ENCODE assay signal across 15 cellular contexts in genomic region chr1:206021796-206022365, GRCh38. TPM values are rescaled to one million over a fixed set of nuclear protein-coding genes. Genes with fewer than 3 reads are reported as not detected.
DNase-seq lines count a peak whose midpoint lies in the region; ATAC-seq and TF ChIP-seq lines count a peak whose summit lies in the region.
"Had no signal": no experiment of that assay in that cellular context is flagged by ENCODE, and none has a peak within 500 bp of the region (broad histone marks: within the 10 kb centered on the region; RNA-seq: fewer than 3 reads in every experiment).

No MANE protein-coding gene starts in this region.

- H3K36me3 ChIP-seq in fibroblast of lung (ENCODE audit: control insufficient read depth, insufficient read depth, low read length) (no peaks in the 10 kb centered on the region), skeletal muscle satellite cell (ENCODE audit: insufficient read depth, low read length) (no peaks in the 10 kb centered on the region), heart right ventricle (no peaks in the 10 kb centered on the region)
- H3K36me3 ChIP-seq: esophagus muscularis mucosa had no signal

- DNase-seq in HFFc6 (peak; percentile 32), SK-MEL-5 (ENCODE audit: low read depth, low spot score) (peak; percentile 35), fibroblast of lung (ENCODE audit: low read depth in 2 of 2) (peak in 1 of 2 donors; percentile 60), DMS53 treated with DMSO at 0.1 percent for 48 hours (lab: John Stamatoyannopoulos, UW; ENCODE audit: unreplicated experiment) (no peak), heart right ventricle (no peak)
- no peak for DNase-seq in effector memory CD8-positive, alpha-beta T cell
- DNase-seq: activated CD8-positive, alpha-beta T cell treated with anti-CD3 and anti-CD28 coated beads for 36 hours; activated effector memory CD4-positive, alpha-beta T cell treated with anti-CD3 and anti-CD28 coated beads, Interleukin-2, amount 50 U/mL, for 16 hours; caudate nucleus had no signal

- H3K4me1 ChIP-seq in fibroblast of lung (ENCODE audit: control insufficient read depth, extremely low read depth, insufficient read depth, low read length) (no peaks in the 10 kb centered on the region), skeletal muscle satellite cell (ENCODE audit: control insufficient read depth, insufficient read depth, low read length) (peaks cover 12% of the 10 kb centered on the region), heart right ventricle (peaks cover 0 to 6% (median 0%) of the 10 kb centered on the region in 9 donors)
- H3K4me1 ChIP-seq: esophagus muscularis mucosa had no signal

- H2AFZ ChIP-seq in fibroblast of lung (ENCODE audit: low read length), result no peak overlapping the region

- H3K4me3 ChIP-seq in fibroblast of lung (replicated peaks in 1 of 4; ENCODE audit: control extremely low read depth in 1 of 4, insufficient read depth in 1 of 4, low read depth in 3 of 4, low read length in 4 of 4), result no peak overlapping the region
- H3K4me3 ChIP-seq in skeletal muscle satellite cell (ENCODE audit: low read length), result no peak overlapping the region
- H3K4me3 ChIP-seq in heart right ventricle, result no peak overlapping the region
- H3K4me3 ChIP-seq: esophagus muscularis mucosa had no signal

- TF ChIP-seq CTCF in HFFc6 (IDR thresholded peaks at IDR 0.05) (no peak), fibroblast of lung (conservative IDR thresholded peaks at IDR 0.05 in 1 of 2, IDR thresholded peaks at IDR 0.05 in 1 of 2; ENCODE audit: low read depth in 1 of 2, low read length in 2 of 2) (no peak), heart right ventricle (IDR thresholded peaks at IDR 0.05) (no peak)

- intact Hi-C loops in heart right ventricle (cut with DNase I), result loop anchor here in 1 of 10 donors (10.0 kb wide), 1 partner anchor 83 kb away; no protein-coding TSS in a partner anchor

- H3K27ac ChIP-seq in fibroblast of lung (ENCODE audit: insufficient read depth, low read length) (no peak overlapping the region), heart right ventricle (no peak overlapping the region)
- H3K27ac ChIP-seq: esophagus muscularis mucosa had no signal

- no peaks in the 10 kb centered on the region for H3K9me3 Mint-ChIP-seq in HFFc6
- H3K9me3 Mint-ChIP-seq in effector memory CD8-positive, alpha-beta T cell, result no peaks in the 10 kb centered on the region
- H3K9me3 Mint-ChIP-seq: activated CD8-positive, alpha-beta T cell treated with anti-CD3 and anti-CD28 coated beads for 36 hours had no signal

- H3K27ac Mint-ChIP-seq in HFFc6, result no peak overlapping the region
- H3K27ac Mint-ChIP-seq in effector memory CD8-positive, alpha-beta T cell, result peak overlapping the region in 1 of 2 donors; percentile 27
- H3K27ac Mint-ChIP-seq: activated CD8-positive, alpha-beta T cell treated with anti-CD3 and anti-CD28 coated beads for 36 hours had no signal

- H3K79me2 ChIP-seq in fibroblast of lung (ENCODE audit: control insufficient read depth, insufficient read depth, low read length), result no peaks in the 10 kb centered on the region

- ATAC-seq in GM21381 (IDR thresholded peaks at IDR 0.05; ENCODE audit: unreplicated experiment) (no peak), heart right ventricle (no peak)
- no peak for ATAC-seq in effector memory CD8-positive, alpha-beta T cell (replicated peaks)
- ATAC-seq: activated CD8-positive, alpha-beta T cell treated with anti-CD3 and anti-CD28 coated beads for 36 hours; sciatic nerve had no signal

- peaks cover 12% of the 10 kb centered on the region for H3K4me1 Mint-ChIP-seq in HFFc6 (ENCODE audit: low read depth)
- H3K4me1 Mint-ChIP-seq in effector memory CD8-positive, alpha-beta T cell (ENCODE audit: low read depth in 2 of 2), result peaks cover 0 to 3% of the 10 kb centered on the region in 2 donors

- no peaks in the 10 kb centered on the region for H4K20me1 ChIP-seq in fibroblast of lung (ENCODE audit: control insufficient read depth, extremely low read depth, insufficient read depth, low read length)

- in situ Hi-C loops in SK-MEL-5 (cut with HindIII; ENCODE audit: low pct_unique_long_range_greater_than_20kb, low sequenced_read_pairs), result no loop called here

- H3K4me3 Mint-ChIP-seq in HFFc6, result no peak overlapping the region
- H3K4me3 Mint-ChIP-seq in effector memory CD8-positive, alpha-beta T cell, result no peak overlapping the region
- H3K4me3 Mint-ChIP-seq: activated CD8-positive, alpha-beta T cell treated with anti-CD3 and anti-CD28 coated beads for 36 hours had no signal

- H3K4me2 ChIP-seq in fibroblast of lung (ENCODE audit: extremely low read depth, insufficient read depth, low read length), result peak overlapping the region; percentile 28
- H3K4me2 ChIP-seq in skeletal muscle satellite cell (ENCODE audit: low read length), result peak overlapping the region; percentile 8

- no peaks in the 10 kb centered on the region for H3K9me3 ChIP-seq in fibroblast of lung (ENCODE audit: control insufficient read depth, insufficient read depth, low read depth, low read length)
- H3K9me3 ChIP-seq in skeletal muscle satellite cell (replicated peaks; ENCODE audit: low read length), result no peaks in the 10 kb centered on the region
- peaks cover 0 to 6% (median 0%) of the 10 kb centered on the region in 11 donors for H3K9me3 ChIP-seq in heart right ventricle

- 76 to 78% methylated on average over 3 of the region's 3 CpGs for WGBS in heart right ventricle, 2 donors

- H3K27me3 ChIP-seq in fibroblast of lung (ENCODE audit: control insufficient read depth, insufficient read depth, low read length) (no peaks in the 10 kb centered on the region), skeletal muscle satellite cell (ENCODE audit: control insufficient read depth, insufficient read depth, low read length) (peaks cover 7% of the 10 kb centered on the region), heart right ventricle (peaks cover 0 to 3% (median 0%) of the 10 kb centered on the region in 7 donors)

- peaks cover 17% of the 10 kb centered on the region for H3K27me3 Mint-ChIP-seq in HFFc6 (ENCODE audit: insufficient read depth)
- peaks cover 28 to 39% of the 10 kb centered on the region in 2 donors for H3K27me3 Mint-ChIP-seq in effector memory CD8-positive, alpha-beta T cell

- no peak overlapping the region for H3K9ac ChIP-seq in fibroblast of lung (ENCODE audit: insufficient read depth, low read length)
- no peak overlapping the region for H3K9ac ChIP-seq in skeletal muscle satellite cell (ENCODE audit: low read depth, low read length)

- H3K36me3 Mint-ChIP-seq in HFFc6 (ENCODE audit: low read depth), result no peaks in the 10 kb centered on the region
- no peaks in the 10 kb centered on the region for H3K36me3 Mint-ChIP-seq in effector memory CD8-positive, alpha-beta T cell (ENCODE audit: insufficient read depth)

RNA-seq across cellular contexts. Expression of gene CTSE, which starts 1.8 kb away (rescaled TPM):
- total RNA-seq in HFFc6 (2021; fragmentation: NEBNext Ultra II Directional; extraction: Animal tissue kit (Norgen Biotek cat#: 25700)), result not detected
- 0.19 TPM in 1 of 2 replicates, not detected in the other for total RNA-seq in SK-MEL-5 (2014; rRNA removed; shearing (Covaris generic))
- 0.18 and 0.32 TPM in 2 replicates for polyA plus RNA-seq in SK-MEL-5 (2015; cell fraction: cytosol; rRNA removed)
- polyA plus RNA-seq in SK-MEL-5 (2015; cell fraction: nucleus; rRNA removed), result not detected in 2 replicates
- total RNA-seq in fibroblast of lung (not detected in 2 replicates), heart right ventricle (not detected)
- polyA plus RNA-seq in fibroblast of lung (not detected in 2 replicates), heart right ventricle (under 1 TPM in 1 of 2 donors, not detected in 1; 0.01 TPM)
- polyA plus RNA-seq in fibroblast of lung (2012), result 0.13 TPM in 1 of 2 replicates, not detected in the other
- not detected in 2 replicates for polyA minus RNA-seq in fibroblast of lung (ENCODE audit: low replicate concordance)
- total RNA-seq in skeletal muscle satellite cell (2012; rRNA removed), result not detected in 2 replicates
- total RNA-seq: activated CD8-positive, alpha-beta T cell treated with anti-CD3 and anti-CD28 coated beads for 36 hours; T-helper 2 cell treated with Interferon-gamma antibody and Interleukin-4, amounts not matched to agents 100 ng/mL and 5 ng/mL, for 36 hours had no signal

RNA-seq across cellular contexts. Expression of gene RAB7B, which starts 18.7 kb away (rescaled TPM):
- 1 to 10 TPM; 2.6 to 6.6 (median 5.3) TPM for total RNA-seq in HFFc6 (2021; fragmentation: NEBNext Ultra II Directional; extraction: Animal tissue kit (Norgen Biotek cat#: 25700))
- total RNA-seq in SK-MEL-5 (2014; rRNA removed; shearing (Covaris generic)), result 2.6 and 3.4 TPM in 2 replicates
- polyA plus RNA-seq in SK-MEL-5 (2015; cell fraction: cytosol; rRNA removed), result 4.0 and 8.9 TPM in 2 replicates
- polyA plus RNA-seq in SK-MEL-5 (2015; cell fraction: nucleus; rRNA removed), result 2.1 and 4.6 TPM in 2 replicates
- total RNA-seq in fibroblast of lung (5.4 and 9.1 TPM in 2 replicates), heart right ventricle (1 to 10 TPM in 8 of 10 donors, under 1 TPM in 2; 0.49 to 4.0 (median 1.4) TPM)
- polyA plus RNA-seq in fibroblast of lung (15.5 and 20.1 TPM in 2 replicates), heart right ventricle (1 to 10 TPM in 1 of 2 donors, under 1 TPM in 1; 0.74 to 1.1 TPM)
- polyA plus RNA-seq in fibroblast of lung (2012), result 13.6 and 17.8 TPM in 2 replicates
- 9.2 and 19.4 TPM in 2 replicates for polyA minus RNA-seq in fibroblast of lung (ENCODE audit: low replicate concordance)
- 4.6 and 6.8 TPM in 2 replicates for total RNA-seq in skeletal muscle satellite cell (2012; rRNA removed)
- total RNA-seq: activated CD8-positive, alpha-beta T cell treated with anti-CD3 and anti-CD28 coated beads for 36 hours; T-helper 2 cell treated with Interferon-gamma antibody and Interleukin-4, amounts not matched to agents 100 ng/mL and 5 ng/mL, for 36 hours had no signal

RNA-seq across cellular contexts. Expression of gene RHEX, which starts 31.1 kb away (rescaled TPM):
- not detected for total RNA-seq in HFFc6 (2021; fragmentation: NEBNext Ultra II Directional; extraction: Animal tissue kit (Norgen Biotek cat#: 25700))
- not detected in 2 replicates for total RNA-seq in SK-MEL-5 (2014; rRNA removed; shearing (Covaris generic))
- not detected in 2 replicates for polyA plus RNA-seq in SK-MEL-5 (2015; cell fraction: cytosol; rRNA removed)
- polyA plus RNA-seq in SK-MEL-5 (2015; cell fraction: nucleus; rRNA removed), result not detected in 2 replicates
- not detected in 2 replicates for total RNA-seq in fibroblast of lung
- not detected in 2 replicates for polyA plus RNA-seq in fibroblast of lung
- not detected in 2 replicates for polyA plus RNA-seq in fibroblast of lung (2012)
- polyA minus RNA-seq in fibroblast of lung (ENCODE audit: low replicate concordance), result not detected in 2 replicates
- total RNA-seq in skeletal muscle satellite cell (2012; rRNA removed), result not detected in 2 replicates
- 1 to 10 TPM in 1 of 10 donors, not detected in 9; 1.2 TPM for total RNA-seq in heart right ventricle
- under 1 TPM in 1 of 2 donors, not detected in 1; 0.22 TPM for polyA plus RNA-seq in heart right ventricle
- total RNA-seq: activated CD8-positive, alpha-beta T cell treated with anti-CD3 and anti-CD28 coated beads for 36 hours; T-helper 2 cell treated with Interferon-gamma antibody and Interleukin-4, amounts not matched to agents 100 ng/mL and 5 ng/mL, for 36 hours; temporal lobe had no signal

Comparison
In these comparisons a context has a peak if more than half of its experiments do, and no peak if none do; other contexts are left out.
1. DNase-seq: peak in HFFc6 (single experiment) and SK-MEL-5 (single experiment); none in DMS53 treated with DMSO at 0.1 percent for 48 hours (single experiment), effector memory CD8-positive, alpha-beta T cell (0 of 3) and heart right ventricle (0 of 2).